In genomic region chr5:115419794-115420585, GRCh38 we compare ENCODE assay signal across 11 cellular contexts.
A peak's percentile ranks its signal among the peaks of the same experiment; 100 is the strongest.
DNase-seq lines count a peak whose midpoint lies in the region; ATAC-seq, FAIRE-seq and TF ChIP-seq lines count a peak whose summit lies in the region.
"Had no signal": no experiment of that assay in that cellular context is flagged by ENCODE, and none has a peak within 500 bp of the region (broad histone marks: within the 10 kb centered on the region; RNA-seq: fewer than 3 reads in every experiment).

No MANE protein-coding gene starts in this region.

- 0 out of 2 replicates have a peak, but pooled peaks cover 2% of the 10 kb centered on the region for H3K4me1 ChIP-seq in Caco-2
- H3K4me1 ChIP-seq in kidney (ENCODE audit: control insufficient read depth in 1 of 2, insufficient read depth in 1 of 2, low read depth in 1 of 2, low read length in 2 of 2), result no peaks in the 10 kb centered on the region

- peaks cover 4% of the 10 kb centered on the region for H3K27me3 Mint-ChIP-seq in Caco-2 (ENCODE audit: insufficient read depth, unreplicated experiment)

- H3K27ac ChIP-seq in kidney (ENCODE audit: low read depth in 2 of 2, low read length in 2 of 2), result no peak overlapping the region

- peak; percentile 57 for DNase-seq in ACHN
- DNase-seq in HTR-8/SVneo (ENCODE audit: insufficient read length, low spot score), result peak; percentile 61
- DNase-seq in astrocyte of the cerebellum (ENCODE audit: low read depth), result peak; percentile 93
- peak; percentile 68 for DNase-seq in islet precursor cell
- no peak for DNase-seq in Caco-2
- DNase-seq in kidney, result no peak
- no peak for DNase-seq in medulla oblongata (ENCODE audit: extremely low spot score)
- DNase-seq: heart right ventricle, sigmoid colon had no signal

- no peaks in the 10 kb centered on the region for H3K27me3 ChIP-seq in Caco-2 (replicated peaks; ENCODE audit: control insufficient read depth, insufficient read depth, low read length)
- H3K27me3 ChIP-seq: heart right ventricle, sigmoid colon had no signal

- no peak overlapping the region for H3K9ac ChIP-seq in kidney (ENCODE audit: low read length in 2 of 2)

- intact Hi-C loops in Caco-2 (cut with micrococcal nuclease; ENCODE audit: unreplicated experiment) (loop anchor here (5.0 kb wide), 1 partner anchor 122 kb away; the partner anchor contains the start of gene FEM1C), kidney (cut with DNase I) (no loop called here)

- CTCF ChIA-PET in Caco-2 (lab: Charles Lee), result no interaction called here

- H3K9me3 ChIP-seq in Caco-2 (no peaks in the 10 kb centered on the region), kidney (ENCODE audit: control insufficient read depth in 1 of 2, low read length in 2 of 2) (peaks cover 0 to 3% of the 10 kb centered on the region in 2 donors)
- H3K9me3 ChIP-seq: heart right ventricle, sigmoid colon had no signal

- H3K4me3 ChIP-seq in astrocyte of the cerebellum (ENCODE audit: low read depth, low read length), result no peak overlapping the region
- no peak overlapping the region for H3K4me3 ChIP-seq in Caco-2 (ENCODE audit: low read depth, low read length)
- H3K4me3 ChIP-seq in kidney (ENCODE audit: low read length in 2 of 2), result no peak overlapping the region
- H3K4me3 ChIP-seq: heart right ventricle, sigmoid colon had no signal

- no peaks in the 10 kb centered on the region for H3K36me3 Mint-ChIP-seq in Caco-2 (ENCODE audit: insufficient read depth, unreplicated experiment)

- no peak overlapping the region for H3K4me3 Mint-ChIP-seq in Caco-2 (ENCODE audit: unreplicated experiment)

- no TSS peak for BruUV-seq in Caco-2 (replicated peaks; lab: Mats Ljungman, UMichigan)

- H3K9me3 Mint-ChIP-seq in Caco-2 (ENCODE audit: unreplicated experiment), result no peaks in the 10 kb centered on the region

- no peak for ATAC-seq in GM21390 (IDR thresholded peaks at IDR 0.05; ENCODE audit: unreplicated experiment)
- ATAC-seq: Right ventricle myocardium inferior had no signal

- FAIRE-seq in HTR-8/SVneo (lab: Jason Lieb, UNC) (no peak), kidney (lab: Jason Lieb, UNC) (no peak)

- H3K27ac Mint-ChIP-seq in Caco-2 (ENCODE audit: unreplicated experiment), result no peak overlapping the region

- in situ Hi-C loops in ACHN (cut with HindIII; ENCODE audit: low pct_ligation_motif_present, low pct_unique_long_range_greater_than_20kb, low sequenced_read_pairs) (no loop called here), astrocyte of the cerebellum (cut with HindIII; ENCODE audit: low sequenced_read_pairs) (no loop called here)

- no peak for TF ChIP-seq CTCF in astrocyte of the cerebellum (IDR thresholded peaks at IDR 0.05; ENCODE audit: low read depth, low read length, missing control alignments)
- no peak for TF ChIP-seq CTCF in Caco-2 (IDR thresholded peaks at IDR 0.05; ENCODE audit: insufficient read depth in 1 of 2, low read depth in 1 of 2, low read length in 1 of 2, severe bottlenecking in 1 of 2, unreplicated experiment in 1 of 2)
- no peak for TF ChIP-seq CTCF in kidney (IDR thresholded peaks at IDR 0.05; ENCODE audit: borderline replicate concordance, extremely low read depth, insufficient read depth)

- POLR2A ChIA-PET in Caco-2 (lab: Charles Lee), result no interaction called here

- H3K36me3 ChIP-seq in Caco-2 (ENCODE audit: control insufficient read depth, insufficient read depth, low read length), result no peaks in the 10 kb centered on the region
- no peaks in the 10 kb centered on the region for H3K36me3 ChIP-seq in kidney (ENCODE audit: control insufficient read depth in 1 of 2, insufficient read depth in 2 of 2, low read length in 2 of 2)
- H3K36me3 ChIP-seq: heart right ventricle, sigmoid colon had no signal

- H3K4me1 Mint-ChIP-seq in Caco-2 (ENCODE audit: low read depth, unreplicated experiment), result peaks cover 4% of the 10 kb centered on the region

Comparison
In these comparisons a context has a peak if more than half of its experiments do, and no peak if none do; other contexts are left out.
1. DNase-seq: peak in ACHN (single experiment), HTR-8/SVneo (single experiment), astrocyte of the cerebellum (single experiment) and islet precursor cell (single experiment); none in Caco-2 (0 of 2), kidney (single experiment) and medulla oblongata (single experiment).